In the genomic region with DNA sequence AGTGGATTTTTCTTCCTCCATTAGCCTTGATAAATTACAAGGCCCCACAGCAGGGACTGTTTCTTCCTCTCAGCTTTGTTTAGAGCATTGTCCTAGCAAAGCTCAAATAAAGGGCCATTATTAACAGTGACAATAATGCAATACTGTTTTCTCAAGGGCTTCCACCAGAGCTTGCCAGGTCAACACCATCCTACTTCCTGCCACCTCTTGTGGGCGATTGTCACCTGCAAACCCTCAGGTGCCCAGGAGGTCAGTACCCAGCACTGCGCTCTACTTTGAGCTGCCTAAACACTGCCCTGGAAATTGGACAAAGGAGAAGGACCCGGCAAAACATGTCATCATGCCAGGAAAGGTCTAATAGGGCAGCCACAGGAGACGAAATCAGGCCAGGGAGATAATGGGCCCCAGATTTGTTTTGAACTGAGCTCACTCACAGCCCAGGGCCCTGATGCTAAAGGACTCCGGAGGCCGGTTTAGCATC, we compare ENCODE assay signal across 13 cellular contexts.
DNase-seq lines count a peak whose midpoint lies in the region; ATAC-seq and TF ChIP-seq lines count a peak whose summit lies in the region.
"Had no signal": no experiment of that assay in that cellular context is flagged by ENCODE, and none has a peak within 500 bp of the region (broad histone marks: within the 10 kb centered on the region; RNA-seq: fewer than 3 reads in every experiment).

No MANE protein-coding gene starts in this region.

- H4K91ac ChIP-seq in neuronal stem cell (ENCODE audit: low read depth, low read length, poor library complexity) = no peak overlapping the region

- no peak for ATAC-seq in GM21717 (IDR thresholded peaks at IDR 0.05; ENCODE audit: unreplicated experiment)
- ATAC-seq: GM12878 had no signal

- H2AFZ ChIP-seq in neuronal stem cell (ENCODE audit: low read length) = no peak overlapping the region

- no peaks in the 10 kb centered on the region for H3K36me3 ChIP-seq in neuronal stem cell (replicated peaks in 1 of 2; ENCODE audit: control insufficient read depth in 2 of 2, insufficient read depth in 2 of 2, low read length in 2 of 2)
- no peaks in the 10 kb centered on the region for H3K36me3 ChIP-seq in SJCRH30
- H3K36me3 ChIP-seq: brain microvascular endothelial cell, thyroid gland had no signal

- no peak overlapping the region for H3K23ac ChIP-seq in neuronal stem cell (ENCODE audit: low read depth, low read length, poor library complexity)

- H2BK15ac ChIP-seq in neuronal stem cell (ENCODE audit: low read length) = no peak overlapping the region

- BruUV-seq in Calu3 (replicated peaks; lab: Mats Ljungman, UMichigan) = no TSS peak

- intact Hi-C loops in Calu3 (cut with micrococcal nuclease; ENCODE audit: unreplicated experiment) (loop anchor here (1.0 to 5.0 kb wide), 4 partner anchors 28 to 95 kb away; a partner anchor contains a TSS), dorsolateral prefrontal cortex (cut with DNase I) (loop anchor here in 1 of 2 donors (2.0 to 5.0 kb wide), 3 partner anchors 65 to 94 kb away; no protein-coding TSS in a partner anchor)

- H2AK5ac ChIP-seq in neuronal stem cell (ENCODE audit: low read depth, low read length) = no peak overlapping the region

- no peaks in the 10 kb centered on the region for H3K9me3 Mint-ChIP-seq in Calu3 (ENCODE audit: low read depth, unreplicated experiment)

- H3K18ac ChIP-seq in neuronal stem cell (ENCODE audit: low read length) = peak overlapping the region; percentile 25

- peak; percentile 48 for DNase-seq in Calu3
- peak; percentile 70 for DNase-seq in NCI-H69 (lab: John Stamatoyannopoulos, UW)
- DNase-seq in dorsolateral prefrontal cortex = no peak
- DNase-seq in neuronal stem cell (ENCODE audit: low spot score) = no peak
- DNase-seq in kidney tubule cell (ENCODE audit: low spot score) = no peak
- DNase-seq in SJCRH30 = no peak
- no peak for DNase-seq in erythroblast (lab: John Stamatoyannopoulos, UW)
- DNase-seq: activated naive CD4-positive, alpha-beta T cell treated with Interleukin-2 at 50 U/mL for 16 hours; effector CD8-positive, alpha-beta T cell had no signal

- CTCF ChIA-PET in Calu3 (lab: Charles Lee) = interaction anchor here (0.9 to 2.5 kb wide), 10 partner anchors 12 to 95 kb away, joined by 3 to 16 read pairs (median 6); a partner anchor contains a TSS

- TF ChIP-seq CTCF in Calu3 (IDR thresholded peaks at IDR 0.05; ENCODE audit: unreplicated experiment) (no peak), dorsolateral prefrontal cortex (IDR thresholded peaks at IDR 0.05 in 54 of 56, conservative IDR thresholded peaks at IDR 0.05 in 2 of 56; ENCODE audit: low read depth in 1 of 56, partially characterized antibody in 56 of 56) (peak in 5 of 56 donors; percentile 12 to 31 (median 19))

- H3K27me3 ChIP-seq in dorsolateral prefrontal cortex (peaks cover 0 to 7% (median 0%) of the 10 kb centered on the region in 45 donors), neuronal stem cell (ENCODE audit: control insufficient read depth in 3 of 3, insufficient read depth in 3 of 3, low read depth in 1 of 3, low read length in 3 of 3) (no peaks in the 10 kb centered on the region), SJCRH30 (no peaks in the 10 kb centered on the region)
- H3K27me3 ChIP-seq: brain microvascular endothelial cell, thyroid gland had no signal

- TF ChIP-seq POLR2A in erythroblast (IDR thresholded peaks at IDR 0.05; ENCODE audit: low read length) = no peak

- H3K4me3 ChIP-seq in dorsolateral prefrontal cortex (peak overlapping the region in 19 of 59 donors; percentile 0 to 39 (median 15)), neuronal stem cell (ENCODE audit: low read length in 2 of 2) (no peak overlapping the region), SJCRH30 (no peak overlapping the region)
- H3K4me3 ChIP-seq: GM12878, thyroid gland had no signal

- H3K27ac ChIP-seq in dorsolateral prefrontal cortex (peak overlapping the region in 56 of 59 donors; percentile 5 to 91 (median 78)), neuronal stem cell (replicated peaks; ENCODE audit: low read length) (no peak overlapping the region), SJCRH30 (no peak overlapping the region)
- H3K27ac ChIP-seq: brain microvascular endothelial cell had no signal

- H2BK5ac ChIP-seq in neuronal stem cell (ENCODE audit: low read length) = no peak overlapping the region

- peak overlapping the region; percentile 62 for H3K4me3 Mint-ChIP-seq in Calu3 (ENCODE audit: low read depth, unreplicated experiment)

- H3K4me1 Mint-ChIP-seq in Calu3 (ENCODE audit: low read depth, unreplicated experiment) = peaks cover 65% of the 10 kb centered on the region

- no peaks in the 10 kb centered on the region for H3K27me3 Mint-ChIP-seq in Calu3 (ENCODE audit: unreplicated experiment)

- H2BK120ac ChIP-seq in neuronal stem cell (ENCODE audit: low read depth, low read length) = no peak overlapping the region

- peaks cover 27% of the 10 kb centered on the region for H3K36me3 Mint-ChIP-seq in Calu3 (ENCODE audit: insufficient read depth, unreplicated experiment)

- H3K4me1 ChIP-seq in neuronal stem cell (ENCODE audit: control insufficient read depth in 2 of 2, insufficient read depth in 1 of 2, low read depth in 1 of 2, low read length in 2 of 2) (peaks cover 9 to 21% of the 10 kb centered on the region in 2 donors), SJCRH30 (no peaks in the 10 kb centered on the region)

- WGBS in neuronal stem cell (ENCODE audit: extremely low coverage in 2 of 2, insufficient read length in 2 of 2, insufficient replicate concordance in 1 of 2), 2 donors = no CpG with 5 or more reads among the region's 6 CpGs

- no peaks in the 10 kb centered on the region for H3K79me1 ChIP-seq in neuronal stem cell (ENCODE audit: low read depth, low read length)

- peak overlapping the region; percentile 98 for H3K27ac Mint-ChIP-seq in Calu3 (ENCODE audit: unreplicated experiment)

- no peaks in the 10 kb centered on the region for H3K9me3 ChIP-seq in neuronal stem cell (replicated peaks in 1 of 2; ENCODE audit: control insufficient read depth in 2 of 2, insufficient read depth in 1 of 2, low read depth in 1 of 2, low read length in 2 of 2)
- no peaks in the 10 kb centered on the region for H3K9me3 ChIP-seq in SJCRH30 (replicated peaks)
- H3K9me3 ChIP-seq: thyroid gland had no signal

- H4K8ac ChIP-seq in neuronal stem cell (ENCODE audit: low read depth, low read length) = no peak overlapping the region

- no peak overlapping the region for H3K9ac ChIP-seq in neuronal stem cell (ENCODE audit: low read depth, low read length, poor library complexity)

- H2BK12ac ChIP-seq in neuronal stem cell (ENCODE audit: low read length) = no peak overlapping the region

- H3K4ac ChIP-seq in neuronal stem cell (ENCODE audit: low read length) = no peak overlapping the region

- no peak overlapping the region for H3K14ac ChIP-seq in neuronal stem cell (ENCODE audit: low read length)

- no peak overlapping the region for H3K4me2 ChIP-seq in neuronal stem cell (ENCODE audit: insufficient read depth, low read length, poor library complexity, severe bottlenecking)

Comparison
In these comparisons a context has a peak if more than half of its experiments do, and no peak if none do; other contexts are left out.
1. DNase-seq: peak in Calu3 (single experiment) and NCI-H69 (single experiment); none in dorsolateral prefrontal cortex (0 of 10), neuronal stem cell (single experiment), kidney tubule cell (single experiment), SJCRH30 (0 of 2) and erythroblast (0 of 2).
2. H3K27ac ChIP-seq: peak in dorsolateral prefrontal cortex (56 of 59); none in neuronal stem cell (single experiment) and SJCRH30 (single experiment).